Comparison of ENCODE assay signal across 13 cellular contexts in the genomic region with DNA sequence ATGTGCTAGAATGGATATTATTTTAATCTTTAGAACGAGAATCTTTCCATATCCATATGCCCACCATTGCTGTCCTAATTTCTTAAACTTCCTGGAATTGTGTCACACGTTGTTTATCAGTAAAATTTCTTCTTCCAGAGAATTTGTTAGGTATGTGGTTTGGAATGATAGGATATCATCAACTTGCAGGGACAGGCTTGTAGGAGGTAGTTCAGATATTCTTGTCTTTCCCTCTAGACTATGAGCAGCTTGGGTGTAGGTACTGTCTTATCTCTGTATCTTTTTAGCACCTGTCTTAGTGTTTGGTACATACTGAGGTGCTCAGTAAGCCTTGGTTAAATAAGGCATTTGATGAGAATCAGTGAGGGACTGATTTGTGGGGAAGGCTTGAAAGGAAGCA. TPM values are rescaled to one million over a fixed set of nuclear protein-coding genes. Genes with fewer than 3 reads are reported as not detected.
DNase-seq lines count a peak whose midpoint lies in the region; ATAC-seq and TF ChIP-seq lines count a peak whose summit lies in the region.
"Had no signal": no experiment of that assay in that cellular context is flagged by ENCODE, and none has a peak within 500 bp of the region (broad histone marks: within the 10 kb centered on the region; RNA-seq: fewer than 3 reads in every experiment).

No MANE protein-coding gene starts in this region.

- H3K9me3 ChIP-seq in GM23248 (ENCODE audit: low read depth): no peaks in the 10 kb centered on the region
- H3K9me3 ChIP-seq in iPS-18a (ENCODE audit: control insufficient read depth, low read depth, low read length): no peaks in the 10 kb centered on the region

- peak overlapping the region; percentile 99 for H3K4me2 ChIP-seq in GM23248 (ENCODE audit: unreplicated experiment)

- H4K20me1 ChIP-seq in GM23248 (ENCODE audit: insufficient read depth): peaks cover 12% of the 10 kb centered on the region; the same call in 1 of the 2 replicates

- H3K9me2 ChIP-seq in GM23248 (ENCODE audit: insufficient read depth): no peaks in the 10 kb centered on the region

- DNase-seq in GM23248: no peak
- DNase-seq in skeletal muscle cell (ENCODE audit: low read depth): no peak
- DNase-seq in stimulated activated naive B cell treated with anti-CD40 and anti-IgM and Interleukin-4, amounts not matched to agents 10 μg/mL and 1 μg/mL and 100 μg/mL, for 72 hours: no peak
- DNase-seq in OCI-M2 (lab: John Stamatoyannopoulos, UW; ENCODE audit: unreplicated experiment): no peak
- DNase-seq in activated naive CD4-positive, alpha-beta T cell treated with anti-CD3 and anti-CD28 coated beads for 36 hours: no peak
- DNase-seq: effector CD8-positive, alpha-beta T cell; midbrain; NCI-H345 had no signal

- peaks cover 91% of the 10 kb centered on the region for H3K79me2 ChIP-seq in GM23248 (ENCODE audit: insufficient read depth)

- peak overlapping the region; percentile 25 for H3K27ac ChIP-seq in GM23248
- H3K27ac ChIP-seq in iPS-18a (ENCODE audit: low read length): no peak overlapping the region

- TF ChIP-seq CTCF in brain (conservative IDR thresholded peaks at IDR 0.05): no peak

- H3K36me3 Mint-ChIP-seq in brain: peaks cover 34% of the 10 kb centered on the region
- H3K36me3 Mint-ChIP-seq in stimulated activated naive B cell treated with anti-CD40 and anti-IgM and Interleukin-4, amounts not matched to agents 10 μg/mL and 1 μg/mL and 100 μg/mL, for 72 hours: peaks cover 20 to 46% of the 10 kb centered on the region in 2 donors
- peaks cover 2% of the 10 kb centered on the region for H3K36me3 Mint-ChIP-seq in activated naive CD4-positive, alpha-beta T cell treated with anti-CD3 and anti-CD28 coated beads for 36 hours (ENCODE audit: low read depth)

- CTCF ChIA-PET in activated naive CD4-positive, alpha-beta T cell treated with anti-CD3 and anti-CD28 coated beads for 36 hours (lab: Charles Lee): interaction anchor here (1.0 to 2.6 kb wide), 2 partner anchors 17 to 36 kb away, joined by 3 to 15 read pairs; no protein-coding TSS in a partner anchor

- no peaks in the 10 kb centered on the region for H3K27me3 ChIP-seq in GM23248 (replicated peaks; ENCODE audit: insufficient read depth)
- H3K27me3 ChIP-seq in iPS-18a (ENCODE audit: control insufficient read depth, insufficient read depth, low read length): no peaks in the 10 kb centered on the region

- H3K4me3 ChIP-seq in GM23248 (peak overlapping the region; percentile 93), iPS-18a (ENCODE audit: low read length) (peak overlapping the region; percentile 95), skeletal muscle cell (ENCODE audit: low read depth, low read length) (peak overlapping the region; percentile 73)

- H3F3A ChIP-seq in GM23248 (ENCODE audit: insufficient read depth): peaks cover 32% of the 10 kb centered on the region

- H2AFZ ChIP-seq in GM23248: no peak overlapping the region

- H3K4me1 ChIP-seq in GM23248 (ENCODE audit: insufficient read depth) (peaks cover 22% of the 10 kb centered on the region), iPS-18a (ENCODE audit: control insufficient read depth, low read depth, low read length) (peaks cover 26% of the 10 kb centered on the region)

- peak overlapping the region; percentile 93 for H3K9ac ChIP-seq in GM23248
- H3K9ac ChIP-seq in iPS-18a (ENCODE audit: low read length): no peak overlapping the region

- peaks cover 2 to 9% (median 4%) of the 10 kb centered on the region in 5 experiments for H3K9me3 Mint-ChIP-seq in brain
- no peaks in the 10 kb centered on the region for H3K9me3 Mint-ChIP-seq in stimulated activated naive B cell treated with anti-CD40 and anti-IgM and Interleukin-4, amounts not matched to agents 10 μg/mL and 1 μg/mL and 100 μg/mL, for 72 hours
- H3K9me3 Mint-ChIP-seq in activated naive CD4-positive, alpha-beta T cell treated with anti-CD3 and anti-CD28 coated beads for 36 hours: no peaks in the 10 kb centered on the region

- ATAC-seq in stimulated activated naive B cell treated with anti-CD40 and anti-IgM and Interleukin-4, amounts not matched to agents 10 μg/mL and 1 μg/mL and 100 μg/mL, for 72 hours (replicated peaks): no peak
- no peak for ATAC-seq in GM21825 (IDR thresholded peaks at IDR 0.05; ENCODE audit: unreplicated experiment)

- H3K36me3 ChIP-seq in GM23248 (ENCODE audit: low read depth) (no peaks in the 10 kb centered on the region), iPS-18a (ENCODE audit: control insufficient read depth, low read depth, low read length) (no peaks in the 10 kb centered on the region)

- intact Hi-C loops in activated naive CD4-positive, alpha-beta T cell treated with anti-CD3 and anti-CD28 coated beads for 36 hours (cut with micrococcal nuclease): loop anchor here (5.0 kb wide), 1 partner anchor 757 kb away; no protein-coding TSS in a partner anchor

- H3K27me3 Mint-ChIP-seq in brain: peaks cover 34% of the 10 kb centered on the region
- no peaks in the 10 kb centered on the region for H3K27me3 Mint-ChIP-seq in stimulated activated naive B cell treated with anti-CD40 and anti-IgM and Interleukin-4, amounts not matched to agents 10 μg/mL and 1 μg/mL and 100 μg/mL, for 72 hours
- no peaks in the 10 kb centered on the region for H3K27me3 Mint-ChIP-seq in activated naive CD4-positive, alpha-beta T cell treated with anti-CD3 and anti-CD28 coated beads for 36 hours (ENCODE audit: low read depth)

- peaks cover 67% of the 10 kb centered on the region for H3K4me1 Mint-ChIP-seq in brain
- peaks cover 27 to 47% of the 10 kb centered on the region in 2 donors for H3K4me1 Mint-ChIP-seq in stimulated activated naive B cell treated with anti-CD40 and anti-IgM and Interleukin-4, amounts not matched to agents 10 μg/mL and 1 μg/mL and 100 μg/mL, for 72 hours
- H3K4me1 Mint-ChIP-seq in activated naive CD4-positive, alpha-beta T cell treated with anti-CD3 and anti-CD28 coated beads for 36 hours (ENCODE audit: low read depth): peaks cover 21% of the 10 kb centered on the region

- peak overlapping the region; percentile 96 to 100 (median 98) for H3K27ac Mint-ChIP-seq in brain
- no peak overlapping the region for H3K27ac Mint-ChIP-seq in stimulated activated naive B cell treated with anti-CD40 and anti-IgM and Interleukin-4, amounts not matched to agents 10 μg/mL and 1 μg/mL and 100 μg/mL, for 72 hours
- H3K27ac Mint-ChIP-seq in activated naive CD4-positive, alpha-beta T cell treated with anti-CD3 and anti-CD28 coated beads for 36 hours: no peak overlapping the region

- H3K4me3 Mint-ChIP-seq in brain: peak overlapping the region; percentile 96 to 99 (median 98)
- no peak overlapping the region for H3K4me3 Mint-ChIP-seq in stimulated activated naive B cell treated with anti-CD40 and anti-IgM and Interleukin-4, amounts not matched to agents 10 μg/mL and 1 μg/mL and 100 μg/mL, for 72 hours
- no peak overlapping the region for H3K4me3 Mint-ChIP-seq in activated naive CD4-positive, alpha-beta T cell treated with anti-CD3 and anti-CD28 coated beads for 36 hours

- 2 to 9% methylated on average over 2 of the region's 2 CpGs for WGBS in GM23248 (ENCODE audit: low coverage in 1 of 2, low lambda C conversion rate in 2 of 2, missing lambda C conversion rate in 2 of 2), 2 experiments

- in situ Hi-C loops in GM23248 (cut with MboI): no loop called here

RNA-seq across cellular contexts. Expression of gene CTNND1, which starts 3.4 kb away (rescaled TPM):
- 94.2 and 101 TPM in 2 replicates for total RNA-seq in GM23248 (2014; rRNA removed; shearing (Covaris generic))
- 64.5 and 66.9 TPM in 2 replicates for polyA plus RNA-seq in GM23248 (2016; fragmentation: Nextera tagmentation; extraction: Ambion mirVana)
- 79.0 TPM for polyA plus RNA-seq in brain (ENCODE audit: insufficient read depth, low read depth, low replicate concordance)
- 1 to 10 TPM; 5.5 to 8.5 TPM for total RNA-seq in activated naive CD4-positive, alpha-beta T cell treated with anti-CD3 and anti-CD28 coated beads for 36 hours

RNA-seq across cellular contexts. Expression of gene BTBD18, which starts 13.4 kb away (rescaled TPM):
- total RNA-seq in GM23248 (2014; rRNA removed; shearing (Covaris generic)): not detected in 2 replicates
- polyA plus RNA-seq in GM23248 (2016; fragmentation: Nextera tagmentation; extraction: Ambion mirVana) (0.10 TPM in 1 of 2 replicates, not detected in the other), brain (ENCODE audit: insufficient read depth, low read depth, low replicate concordance) (not detected)
- total RNA-seq in activated naive CD4-positive, alpha-beta T cell treated with anti-CD3 and anti-CD28 coated beads for 36 hours: not detected
- total RNA-seq: HT-29; T-helper 1 cell treated with Interleukin-12 subunit alpha and Interleukin-12 subunit beta and Interleukin-4 antibody, amounts not matched to agents 30 ng/mL and 1 ng/mL, for 36 hours had no signal

RNA-seq across cellular contexts. Expression of gene SELENOH, which starts 23.7 kb away (rescaled TPM):
- total RNA-seq in GM23248 (2014; rRNA removed; shearing (Covaris generic)): 96.6 and 123 TPM in 2 replicates
- polyA plus RNA-seq in GM23248 (2016; fragmentation: Nextera tagmentation; extraction: Ambion mirVana) (181 and 184 TPM in 2 replicates), brain (ENCODE audit: insufficient read depth, low read depth, low replicate concordance) (134 TPM)
- total RNA-seq in activated naive CD4-positive, alpha-beta T cell treated with anti-CD3 and anti-CD28 coated beads for 36 hours: 100 to 1,000 TPM; 249 to 282 TPM

RNA-seq across cellular contexts. Expression of gene TMX2, which starts 52.6 kb away (rescaled TPM):
- total RNA-seq in GM23248 (2014; rRNA removed; shearing (Covaris generic)): 68.5 and 88.1 TPM in 2 replicates
- polyA plus RNA-seq in GM23248 (2016; fragmentation: Nextera tagmentation; extraction: Ambion mirVana): 101 and 105 TPM in 2 replicates
- 155 TPM for polyA plus RNA-seq in brain (ENCODE audit: insufficient read depth, low read depth, low replicate concordance)
- total RNA-seq in activated naive CD4-positive, alpha-beta T cell treated with anti-CD3 and anti-CD28 coated beads for 36 hours: 10 to 100 TPM; 49.8 to 54.7 TPM

RNA-seq across cellular contexts. Expression of gene MED19, which starts 53.0 kb away (rescaled TPM):
- total RNA-seq in GM23248 (2014; rRNA removed; shearing (Covaris generic)): 17.7 and 33.4 TPM in 2 replicates
- polyA plus RNA-seq in GM23248 (2016; fragmentation: Nextera tagmentation; extraction: Ambion mirVana): 37.1 and 39.6 TPM in 2 replicates
- polyA plus RNA-seq in brain (ENCODE audit: insufficient read depth, low read depth, low replicate concordance): 38.6 TPM
- 1 to 10 TPM; 8.2 to 9.0 TPM for total RNA-seq in activated naive CD4-positive, alpha-beta T cell treated with anti-CD3 and anti-CD28 coated beads for 36 hours

Comparison
In these comparisons a context has a peak if more than half of its experiments do, and no peak if none do; other contexts are left out.
1. H3K27ac Mint-ChIP-seq: peak in brain (5 of 5); none in stimulated activated naive B cell treated with anti-CD40 and anti-IgM and Interleukin-4, amounts not matched to agents 10 μg/mL and 1 μg/mL and 100 μg/mL, for 72 hours (single experiment) and activated naive CD4-positive, alpha-beta T cell treated with anti-CD3 and anti-CD28 coated beads for 36 hours (single experiment).
2. H3K4me3 Mint-ChIP-seq: peak in brain (5 of 5); none in stimulated activated naive B cell treated with anti-CD40 and anti-IgM and Interleukin-4, amounts not matched to agents 10 μg/mL and 1 μg/mL and 100 μg/mL, for 72 hours (0 of 2) and activated naive CD4-positive, alpha-beta T cell treated with anti-CD3 and anti-CD28 coated beads for 36 hours (single experiment).
3. RNA of gene CTNND1, which starts 3.4 kb away (total RNA-seq): 94.2 to 101 TPM in GM23248; 5.5 to 8.5 TPM in activated naive CD4-positive, alpha-beta T cell treated with anti-CD3 and anti-CD28 coated beads for 36 hours; every median in the first group is over 10 times any median in the second.
4. Peak in every context shown above with its lines, with median percentiles within 50 percentile points of each other: H3K4me3 ChIP-seq.